2 cellular contexts compared by ENCODE assay signal in genomic region chr6:157981395-157982296, GRCh38.
TF ChIP-seq lines count a peak whose summit lies in the region.

Gene SYNJ2 (plus strand): TSS chr6:157981863. CDS start chr6:157981962, 99 bp downstream.

TF ChIP-seq in HEK293, 187 proteins besides CTCF, POLR2A, EP300 and RAD21 (continues in another document):
- TF ChIP-seq TSHZ1 (tag by site-specific recombination; IDR thresholded peaks at IDR 0.05; ENCODE audit: borderline replicate concordance) (no peak), ZNF747 (tag by site-specific recombination; IDR thresholded peaks at IDR 0.05) (no peak), PATZ1 (tag by site-specific recombination; IDR thresholded peaks at IDR 0.05) (peak; percentile 52), MZF1 (tag by site-specific recombination; IDR thresholded peaks at IDR 0.05; ENCODE audit: borderline replicate concordance) (no peak; the same call in 1 of the 2 replicates), ZNF248 (tag by site-specific recombination; IDR thresholded peaks at IDR 0.05) (no peak), ZNF10 (tag by site-specific recombination; IDR thresholded peaks at IDR 0.05) (peak; percentile 50; the same call in 1 of the 2 replicates), KLF7 (tag by site-specific recombination; IDR thresholded peaks at IDR 0.05; ENCODE audit: borderline replicate concordance) (no peak), ZNF837 (tag by site-specific recombination; IDR thresholded peaks at IDR 0.05) (no peak), ZNF664 (tag by site-specific recombination; IDR thresholded peaks at IDR 0.05) (no peak), ZSCAN5A (tag by site-specific recombination; IDR thresholded peaks at IDR 0.05) (no peak), ZNF214 (tag by site-specific recombination; IDR thresholded peaks at IDR 0.05; ENCODE audit: borderline replicate concordance) (no peak), ZNF830 (tag by site-specific recombination; IDR thresholded peaks at IDR 0.05; ENCODE audit: low read depth) (no peak), ZNF596 (tag by site-specific recombination; IDR thresholded peaks at IDR 0.05) (0 out of 2 replicates have a peak, but pooled peaks have one; percentile 17), KLF9 (tag by site-specific recombination; IDR thresholded peaks at IDR 0.05; ENCODE audit: low read depth) (no peak; the same call in 1 of the 2 replicates), ZNF704 (tag by site-specific recombination; IDR thresholded peaks at IDR 0.05) (no peak), ZNF416 (tag by site-specific recombination; IDR thresholded peaks at IDR 0.05) (no peak), KLF8 (tag by site-specific recombination; IDR thresholded peaks at IDR 0.05) (peak; percentile 29; the same call in 1 of the 2 replicates), ZSCAN4 (tag by site-specific recombination; IDR thresholded peaks at IDR 0.05) (no peak), ZNF391 (tag by site-specific recombination; IDR thresholded peaks at IDR 0.05; ENCODE audit: borderline replicate concordance, low read depth) (no peak)

TF ChIP-seq in GM12878, 131 proteins besides CTCF, POLR2A, EP300 and RAD21 (continued from another document):
- TF ChIP-seq MLLT1 (IDR thresholded peaks at IDR 0.05) (no peak), MTA2 (IDR thresholded peaks at IDR 0.05; ENCODE audit: low read depth) (no peak), MTA3 (IDR thresholded peaks at IDR 0.05; ENCODE audit: borderline replicate concordance, low read length) (no peak), E2F4 (IDR thresholded peaks at IDR 0.05; ENCODE audit: low read depth, low read length) (no peak), MXI1 (IDR thresholded peaks at IDR 0.05; ENCODE audit: low read depth, low read length) (0 out of 2 replicates have a peak, but pooled peaks have one; percentile 29), ATF7 (IDR thresholded peaks at IDR 0.05; ENCODE audit: low read depth) (no peak), NFXL1 (IDR thresholded peaks at IDR 0.05; ENCODE audit: borderline replicate concordance) (peak; percentile 98), ZNF24 (IDR thresholded peaks at IDR 0.05) (no peak), RB1 (IDR thresholded peaks at IDR 0.05; ENCODE audit: borderline replicate concordance) (peak; percentile 55; the same call in 1 of the 2 replicates), NR2F1 (conservative IDR thresholded peaks at IDR 0.05) (0 out of 2 replicates have a peak, but pooled peaks have one; percentile 25), ZBTB40 (IDR thresholded peaks at IDR 0.05; ENCODE audit: borderline replicate concordance) (no peak), ZNF217 (IDR thresholded peaks at IDR 0.05) (peak; percentile 24; the same call in 1 of the 2 replicates), SRF (IDR thresholded peaks at IDR 0.05; ENCODE audit: low read depth in 2 of 2, low read length in 2 of 2) (peak; percentile 94 to 96), LARP7 (IDR thresholded peaks at IDR 0.05) (0 out of 2 replicates have a peak, but pooled peaks have one; percentile 49), ZBTB4 (CRISPR knock-in tag; IDR thresholded peaks at IDR 0.05) (no peak), ZNF592 (IDR thresholded peaks at IDR 0.05) (0 out of 2 replicates have a peak, but pooled peaks have one; percentile 7), ZNF687 (IDR thresholded peaks at IDR 0.05) (0 out of 2 replicates have a peak, but pooled peaks have one; percentile 24), IKZF1 (conservative IDR thresholded peaks at IDR 0.05) (peak; percentile 46), MEF2B (IDR thresholded peaks at IDR 0.05; ENCODE audit: partially characterized antibody, poor library complexity, severe bottlenecking) (no peak), BHLHE40 (IDR thresholded peaks at IDR 0.05; ENCODE audit: borderline replicate concordance in 1 of 2, low read depth in 2 of 2, low read length in 1 of 2) (peak; percentile 7 to 46; a peak in 3 of 4 replicates), PRDM15 (CRISPR knock-in tag; IDR thresholded peaks at IDR 0.05) (no peak)
